Comparison of ENCODE assay signal across 8 cellular contexts in the genomic region with DNA sequence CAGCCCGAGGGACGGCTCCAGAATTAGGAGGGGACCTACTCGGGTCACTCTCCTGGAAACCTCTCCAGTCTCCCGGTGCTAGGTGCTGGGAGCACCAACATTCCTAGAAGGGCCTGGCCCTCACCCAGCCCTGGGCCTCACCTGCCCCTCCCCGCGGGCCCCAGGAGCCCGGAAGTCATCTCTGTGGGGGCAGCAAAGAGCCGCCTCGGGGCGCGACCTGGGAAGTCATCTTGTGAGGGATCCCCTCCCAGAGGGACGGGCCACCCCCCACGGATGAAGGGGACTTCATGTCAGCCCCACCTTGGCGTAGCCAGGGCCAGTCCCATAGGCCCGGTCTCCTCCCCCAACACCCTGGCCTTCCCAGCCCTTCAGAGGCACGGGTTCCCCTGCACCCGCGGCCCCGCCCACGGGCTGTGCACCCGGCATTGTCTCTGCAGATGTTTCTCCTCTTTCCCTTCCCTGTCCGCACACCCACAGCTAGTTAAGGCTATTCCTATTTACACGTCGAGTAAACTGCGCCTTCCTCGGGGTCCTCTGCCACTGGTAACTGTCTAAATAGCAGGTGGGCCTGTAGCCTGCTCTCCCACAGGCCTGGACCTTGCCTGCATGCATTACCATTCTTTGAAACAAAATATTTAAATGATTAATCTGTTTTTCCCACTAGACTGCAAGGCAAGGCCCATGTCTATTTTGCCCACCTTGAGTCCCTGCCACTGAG. TPM values are rescaled to one million over a fixed set of nuclear protein-coding genes. Genes with fewer than 3 reads are reported as not detected.
DNase-seq lines count a peak whose midpoint lies in the region; ATAC-seq, FAIRE-seq and TF ChIP-seq lines count a peak whose summit lies in the region.

No MANE protein-coding gene starts in this region.

- TF ChIP-seq RAD21 in Ishikawa (IDR thresholded peaks at IDR 0.05; ENCODE audit: low read depth), result no peak

- no peaks in the 10 kb centered on the region for H3K36me3 ChIP-seq in testis (ENCODE audit: low read depth, missing control alignments)

- 7 to 35% methylated on average over 6 to 25 of the region's 26 CpGs for WGBS in testis, 2 donors

- POLR2A ChIA-PET in WTC11 (lab: Charles Lee), result interaction anchor here (0.5 to 1.7 kb wide), 3 partner anchors 42 to 182 kb away, joined by 3 to 12 read pairs (median 8); a partner anchor contains a TSS

- H3K4me3 Mint-ChIP-seq in WTC11, result peak overlapping the region; percentile 78

- H3K9me3 Mint-ChIP-seq in WTC11, result peaks cover under 1% of the 10 kb centered on the region; the same call in 1 of the 2 replicates

- CTCF ChIA-PET in WTC11 (lab: Charles Lee), result interaction anchor here (1.0 to 3.3 kb wide), 3 partner anchors 32 to 182 kb away, joined by 3 to 20 read pairs (median 18); no protein-coding TSS in a partner anchor

- TF ChIP-seq EP300 in Ishikawa (IDR thresholded peaks at IDR 0.05; ENCODE audit: borderline replicate concordance), result no peak

- H3K27me3 ChIP-seq in testis, result no peaks in the 10 kb centered on the region

- H3K27me3 Mint-ChIP-seq in WTC11 (ENCODE audit: low read depth), result peaks cover 12% of the 10 kb centered on the region

- H3K4me3 ChIP-seq in GM12865 (ENCODE audit: low read depth, low read length), result peak overlapping the region; percentile 91
- peak overlapping the region; percentile 78 to 88 for H3K4me3 ChIP-seq in testis

- TF ChIP-seq POLR2A in testis (IDR thresholded peaks at IDR 0.05) (no peak), H54 (IDR thresholded peaks at IDR 0.05; ENCODE audit: low read depth, low read length) (no peak)

- H3K4me1 ChIP-seq in testis, result peaks cover 6% of the 10 kb centered on the region

- no peaks in the 10 kb centered on the region for H3K9me3 ChIP-seq in testis

- H3K27ac ChIP-seq in testis, result peak overlapping the region; percentile 53 to 79

- no peak for FAIRE-seq in H54 (lab: Jason Lieb, UNC)

- intact Hi-C loops in testis (cut with DNase I; ENCODE audit: low total_unique reads), result no loop called here

- ATAC-seq in GM21619 (IDR thresholded peaks at IDR 0.05; ENCODE audit: unreplicated experiment) (peak; percentile 41), WTC11 (peak; percentile 30)

- H3K4me1 Mint-ChIP-seq in WTC11, result peaks cover 33% of the 10 kb centered on the region

- TF ChIP-seq CTCF in GM12865 (IDR thresholded peaks at IDR 0.05; ENCODE audit: insufficient read depth, low read depth, low read length, missing control alignments) (no peak), WTC11 (IDR thresholded peaks at IDR 0.05) (no peak), testis (IDR thresholded peaks at IDR 0.05) (no peak)

- peak overlapping the region; percentile 72; the same call in 1 of the 2 replicates for H3K27ac Mint-ChIP-seq in WTC11

- peaks cover 4% of the 10 kb centered on the region for H3K36me3 Mint-ChIP-seq in WTC11

- DNase-seq in GM12865 (ENCODE audit: low read depth), result peak; percentile 72
- DNase-seq in WTC11 (ENCODE audit: low spot score), result peak; percentile 21
- DNase-seq in effector CD4-positive, alpha-beta T cell, result peak; percentile 51
- DNase-seq in mesenteric fat pad (ENCODE audit: low spot score), result peak; percentile 91
- DNase-seq in testis, result peak; percentile 46
- no peak for DNase-seq in H54 (ENCODE audit: insufficient read length, low spot score)

TF ChIP-seq in Ishikawa, 13 proteins besides CTCF, POLR2A, EP300 and RAD21:
- TF ChIP-seq ZBTB7A (IDR thresholded peaks at IDR 0.05; ENCODE audit: low read depth) (no peak), CEBPB (IDR thresholded peaks at IDR 0.05) (no peak), EGR1 (IDR thresholded peaks at IDR 0.05) (0 out of 2 replicates have a peak, but pooled peaks have one; percentile 42), YY1 (IDR thresholded peaks at IDR 0.05; ENCODE audit: low read depth) (0 out of 2 replicates have a peak, but pooled peaks have one; percentile 19), FOXM1 (IDR thresholded peaks at IDR 0.05; ENCODE audit: borderline replicate concordance, low read depth) (no peak), TAF1 (IDR thresholded peaks at IDR 0.05; ENCODE audit: low read depth) (no peak), TEAD4 (IDR thresholded peaks at IDR 0.05) (no peak), TCF12 (IDR thresholded peaks at IDR 0.05; ENCODE audit: low read depth) (peak; percentile 8; the same call in 1 of the 2 replicates)

TF ChIP-seq in WTC11, 78 proteins besides CTCF, POLR2A, EP300 and RAD21:
- TF ChIP-seq, protein P1, sequence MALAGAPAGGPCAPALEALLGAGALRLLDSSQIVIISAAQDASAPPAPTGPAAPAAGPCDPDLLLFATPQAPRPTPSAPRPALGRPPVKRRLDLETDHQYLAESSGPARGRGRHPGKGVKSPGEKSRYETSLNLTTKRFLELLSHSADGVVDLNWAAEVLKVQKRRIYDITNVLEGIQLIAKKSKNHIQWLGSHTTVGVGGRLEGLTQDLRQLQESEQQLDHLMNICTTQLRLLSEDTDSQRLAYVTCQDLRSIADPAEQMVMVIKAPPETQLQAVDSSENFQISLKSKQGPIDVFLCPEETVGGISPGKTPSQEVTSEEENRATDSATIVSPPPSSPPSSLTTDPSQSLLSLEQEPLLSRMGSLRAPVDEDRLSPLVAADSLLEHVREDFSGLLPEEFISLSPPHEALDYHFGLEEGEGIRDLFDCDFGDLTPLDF (CRISPR knock-in tag; IDR thresholded peaks at IDR 0.05), result no peak
- TF ChIP-seq JAZF1 (CRISPR knock-in tag; IDR thresholded peaks at IDR 0.05) (no peak), NR3C1 (CRISPR knock-in tag; conservative IDR thresholded peaks at IDR 0.05; ENCODE audit: low read depth) (no peak), JUN (CRISPR knock-in tag; IDR thresholded peaks at IDR 0.05) (no peak), SOX15 (CRISPR knock-in tag; IDR thresholded peaks at IDR 0.05) (no peak), GABPB1 (CRISPR knock-in tag; IDR thresholded peaks at IDR 0.05) (peak; percentile 15; the same call in 1 of the 2 replicates)
- TF ChIP-seq, protein P2, sequence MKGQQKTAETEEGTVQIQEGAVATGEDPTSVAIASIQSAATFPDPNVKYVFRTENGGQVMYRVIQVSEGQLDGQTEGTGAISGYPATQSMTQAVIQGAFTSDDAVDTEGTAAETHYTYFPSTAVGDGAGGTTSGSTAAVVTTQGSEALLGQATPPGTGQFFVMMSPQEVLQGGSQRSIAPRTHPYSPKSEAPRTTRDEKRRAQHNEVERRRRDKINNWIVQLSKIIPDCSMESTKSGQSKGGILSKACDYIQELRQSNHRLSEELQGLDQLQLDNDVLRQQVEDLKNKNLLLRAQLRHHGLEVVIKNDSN (CRISPR knock-in tag; IDR thresholded peaks at IDR 0.05), result no peak
TF ChIP-seq in WTC11: peak in this region for 1.

RNA-seq across cellular contexts. Expression of a gene that starts 0.9 kb away (rescaled TPM):
- 35.6 to 44.3 TPM (median 41.9 TPM) in 3 replicates for total RNA-seq in WTC11 (2021)
- total RNA-seq in mesenteric fat pad, result 50.6 TPM
- total RNA-seq in testis, result 10 to 100 TPM; 50.2 to 56.1 TPM
- 44.5 TPM for polyA plus RNA-seq in testis (ENCODE audit: insufficient read depth, low read depth, low replicate concordance)

RNA-seq across cellular contexts. Expression of a gene that starts 42.0 kb away (rescaled TPM):
- total RNA-seq in WTC11 (2021), result 23.4 to 25.6 TPM (median 25.1 TPM) in 3 replicates
- total RNA-seq in mesenteric fat pad, result 8.6 TPM
- total RNA-seq in testis, result 100 to 1,000 TPM in 1 of 2 donors, 10 to 100 TPM in 1; 67.0 to 129 TPM
- polyA plus RNA-seq in testis (ENCODE audit: insufficient read depth, low read depth, low replicate concordance), result 105 TPM
